17 cellular contexts compared by ENCODE assay signal in genomic region chr9:37017546-37017945, GRCh38. TPM values are rescaled to one million over a fixed set of nuclear protein-coding genes. Genes with fewer than 3 reads are reported as not detected.
DNase-seq lines count a peak whose midpoint lies in the region; ATAC-seq, FAIRE-seq and TF ChIP-seq lines count a peak whose summit lies in the region.
"Had no signal": no experiment of that assay in that cellular context is flagged by ENCODE, and none has a peak within 500 bp of the region (broad histone marks: within the 10 kb centered on the region; RNA-seq: fewer than 3 reads in every experiment).

No MANE protein-coding gene starts in this region.

- CTCF ChIA-PET in PC-3 (lab: Charles Lee): no interaction called here

- H3K9ac ChIP-seq in OCI-LY3 (ENCODE audit: low read length) (no peak overlapping the region), PC-3 (ENCODE audit: low read length) (no peak overlapping the region)

- peak overlapping the region in 1 of 8 donors; percentile 9 for H3K4me3 Mint-ChIP-seq in naive B cell
- H3K4me3 Mint-ChIP-seq: CD4-positive, alpha-beta T cell; H9 had no signal

- POLR2A ChIA-PET in PC-3 (lab: Charles Lee; ENCODE audit: unreplicated experiment): no interaction called here

- H3K27ac Mint-ChIP-seq in naive B cell: peak overlapping the region in 5 of 6 donors; percentile 34 to 99 (median 61)
- H3K27ac Mint-ChIP-seq: CD4-positive, alpha-beta T cell had no signal

- H3K9me3 Mint-ChIP-seq in naive B cell: no peaks in the 10 kb centered on the region
- H3K9me3 Mint-ChIP-seq: CD4-positive, alpha-beta T cell; H9 had no signal

- H3K27me3 ChIP-seq in OCI-LY3 (ENCODE audit: low read depth, low read length) (no peaks in the 10 kb centered on the region), pancreas (peaks cover 0 to 3% (median 0%) of the 10 kb centered on the region in 4 donors), PC-3 (ENCODE audit: low read length) (peaks cover 64% of the 10 kb centered on the region)

- TF ChIP-seq CTCF in OCI-LY3 (IDR thresholded peaks at IDR 0.05; ENCODE audit: low read depth, low read length) (no peak), pancreas (IDR thresholded peaks at IDR 0.05) (no peak), PC-3 (conservative IDR thresholded peaks at IDR 0.05; ENCODE audit: low read depth, low read length) (no peak)

- H3K4me1 ChIP-seq in OCI-LY3 (ENCODE audit: low read length) (peaks cover 88% of the 10 kb centered on the region), pancreas (no peaks in the 10 kb centered on the region), PC-3 (ENCODE audit: insufficient read depth, low read length) (no peaks in the 10 kb centered on the region)

- peaks cover 97% of the 10 kb centered on the region for H3K79me2 ChIP-seq in OCI-LY3 (ENCODE audit: low read length)
- no peaks in the 10 kb centered on the region for H3K79me2 ChIP-seq in PC-3 (ENCODE audit: low read length)

- intact Hi-C loops in pancreas (cut with DNase I): no loop called here
- intact Hi-C loops in PC-3 (cut with micrococcal nuclease): no loop called here

- H3K36me3 ChIP-seq in OCI-LY3 (replicated peaks; ENCODE audit: low read depth, low read length) (peaks cover 87% of the 10 kb centered on the region), pancreas (no peaks in the 10 kb centered on the region), PC-3 (ENCODE audit: low read depth, low read length) (no peaks in the 10 kb centered on the region)

- peaks cover 33 to 35% of the 10 kb centered on the region in 2 donors for H3K36me3 Mint-ChIP-seq in naive B cell

- H3K9me3 ChIP-seq in OCI-LY3 (ENCODE audit: insufficient read depth, low read length) (no peaks in the 10 kb centered on the region), pancreas (no peaks in the 10 kb centered on the region), PC-3 (ENCODE audit: low read length) (no peaks in the 10 kb centered on the region)

- ATAC-seq in naive B cell (ENCODE audit: low read depth in 2 of 2) (no peak), pancreas (no peak), PC-3 (no peak)

- H2AFZ ChIP-seq in OCI-LY3 (ENCODE audit: low read depth, low read length) (no peak overlapping the region), PC-3 (ENCODE audit: low read length) (no peak overlapping the region)

- peaks cover 61 to 85% (median 66%) of the 10 kb centered on the region in 3 donors for H3K4me1 Mint-ChIP-seq in naive B cell
- H3K4me1 Mint-ChIP-seq: H9 had no signal

- H4K20me1 ChIP-seq in OCI-LY3 (ENCODE audit: insufficient read depth, low read length): peaks cover 91% of the 10 kb centered on the region
- H4K20me1 ChIP-seq in PC-3 (ENCODE audit: low read length): no peaks in the 10 kb centered on the region

- no peaks in the 10 kb centered on the region for H3K27me3 Mint-ChIP-seq in naive B cell

- no peaks in the 10 kb centered on the region for H3F3A ChIP-seq in PC-3 (ENCODE audit: low read length, unreplicated experiment)

- DNase-seq in activated CD8-positive, alpha-beta memory T cell treated with anti-CD3 and anti-CD28 coated beads, Interleukin-2, amount 50 U/mL, for 48 hours: peak; percentile 33
- no peak for DNase-seq in activated CD8-positive, alpha-beta memory T cell treated with anti-CD3 and anti-CD28 coated beads for 24 hours
- no peak for DNase-seq in naive B cell
- no peak for DNase-seq in pancreas
- DNase-seq in PC-3: no peak
- DNase-seq in occipital lobe (lab: John Stamatoyannopoulos, UW): no peak
- DNase-seq in NCI-H2171 (lab: John Stamatoyannopoulos, UW): no peak
- DNase-seq: C1 segment of cervical spinal cord; Calu3; CD4-positive, alpha-beta T cell; DMS 273 treated with DMSO at 0.1 percent for 48 hours; GOT3; H9 had no signal

- WGBS in pancreas, 2 donors: 82 to 88% methylated on average over 8 of the region's 8 CpGs

- H3K4me2 ChIP-seq in OCI-LY3 (ENCODE audit: low read length) (no peak overlapping the region), PC-3 (ENCODE audit: low read length) (no peak overlapping the region)

- peak overlapping the region; percentile 4; the same call in 1 of the 2 replicates for H3K27ac ChIP-seq in OCI-LY3 (ENCODE audit: low read length)
- H3K27ac ChIP-seq in pancreas: no peak overlapping the region
- no peak overlapping the region for H3K27ac ChIP-seq in PC-3 (ENCODE audit: low read length)
- H3K27ac ChIP-seq: 22Rv1 had no signal

- H3K9me2 ChIP-seq in PC-3 (replicated peaks; ENCODE audit: low read length): no peaks in the 10 kb centered on the region

- FAIRE-seq in pancreas (lab: Jason Lieb, UNC): no peak
- FAIRE-seq: GM18507 had no signal

- no TSS peak for BruUV-seq in PC-3 (replicated peaks; lab: Mats Ljungman, UMichigan)

- no peak overlapping the region for H3K4me3 ChIP-seq in OCI-LY3 (ENCODE audit: low read length)
- H3K4me3 ChIP-seq in pancreas: no peak overlapping the region
- H3K4me3 ChIP-seq in PC-3 (ENCODE audit: low read length): no peak overlapping the region

RNA-seq across cellular contexts. Expression of gene PAX5, which starts 16.5 kb away (rescaled TPM):
- polyA plus RNA-seq in naive B cell (ENCODE audit: low read depth in 6 of 6) (10 to 100 TPM; 17.1 to 83.5 (median 45.3) TPM), pancreas (under 1 TPM; under 0.01 to 0.04 TPM)
- total RNA-seq in pancreas (under 1 TPM in 5 of 6 donors, not detected in 1; 0.03 to 0.35 (median 0.32) TPM), PC-3 (2014; rRNA removed) (0.52 TPM in 1 of 2 replicates, not detected in the other), occipital lobe (not detected)
- total RNA-seq: Calu3, HT1080 had no signal
